23 cellular contexts compared by ENCODE assay signal in the genomic region with DNA sequence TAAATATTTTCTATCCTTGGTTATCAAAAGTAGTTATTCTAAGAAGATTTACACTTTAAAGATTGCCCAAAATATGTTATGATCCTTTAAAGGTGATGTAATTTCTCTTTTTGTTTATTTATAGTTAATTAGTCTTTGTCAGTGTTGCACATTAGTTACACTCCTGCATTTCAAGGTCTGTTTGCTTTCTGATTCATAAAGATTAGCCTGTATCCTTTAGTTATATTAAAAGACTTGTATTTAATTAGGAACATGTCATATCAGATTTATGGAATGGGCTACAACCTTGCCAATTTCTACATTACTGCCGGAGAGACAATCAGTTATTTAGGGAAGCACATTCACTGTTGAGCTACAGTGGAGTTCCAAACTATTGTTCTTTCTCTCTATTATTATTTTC. TPM values are rescaled to one million over a fixed set of nuclear protein-coding genes. Genes with fewer than 3 reads are reported as not detected.
"Had no signal": no experiment of that assay in that cellular context is flagged by ENCODE, and none has a peak within 500 bp of the region (broad histone marks: within the 10 kb centered on the region; RNA-seq: fewer than 3 reads in every experiment).

No MANE protein-coding gene starts in this region.

- H3K4me1 ChIP-seq: esophagus squamous epithelium, heart right ventricle, tibial artery had no signal

- H3K9me3 ChIP-seq: esophagus squamous epithelium, heart right ventricle, mucosa of descending colon, tibial artery had no signal

- H3K27me3 ChIP-seq: cardiac muscle cell, esophagus squamous epithelium, heart right ventricle, tibial artery had no signal

- H3K4me1 Mint-ChIP-seq: activated CD4-positive, alpha-beta T cell treated with anti-CD3 and anti-CD28 coated beads for 36 hours; memory B cell; naive B cell; neural crest cell had no signal

- H3K4me3 ChIP-seq: cardiac muscle cell, esophagus squamous epithelium, heart right ventricle, mucosa of descending colon, tibial artery had no signal

- H3K27ac ChIP-seq: cardiac muscle cell, esophagus squamous epithelium, heart right ventricle, tibial artery had no signal

- H3K4me3 Mint-ChIP-seq: activated CD4-positive, alpha-beta T cell treated with anti-CD3 and anti-CD28 coated beads for 36 hours; dendritic cell treated with granulocyte-macrophage colony-stimulating factor and Interleukin-4, amounts not matched to agents 40 ng/mL and 50 ng/mL, for 4 days; memory B cell; naive B cell; neural crest cell had no signal

- H3K9me3 Mint-ChIP-seq: activated naive CD4-positive, alpha-beta T cell treated with anti-CD3 and anti-CD28 coated beads, Interleukin-2, amount 50 U/mL, for 72 hours; dendritic cell treated with granulocyte-macrophage colony-stimulating factor and Interleukin-4, amounts not matched to agents 40 ng/mL and 50 ng/mL, for 4 days; memory B cell; naive B cell; neural crest cell had no signal

- ATAC-seq: activated CD4-positive, alpha-beta T cell treated with anti-CD3 and anti-CD28 coated beads for 36 hours; activated naive CD4-positive, alpha-beta T cell treated with anti-CD3 and anti-CD28 coated beads, Interleukin-2, amount 50 U/mL, for 72 hours; heart right ventricle; left ventricle myocardium superior; mucosa of descending colon had no signal

- H3K36me3 Mint-ChIP-seq: activated naive CD4-positive, alpha-beta T cell treated with anti-CD3 and anti-CD28 coated beads, Interleukin-2, amount 50 U/mL, for 72 hours; memory B cell; naive B cell had no signal

- DNase-seq: activated CD4-positive, alpha-beta T cell treated with anti-CD3 and anti-CD28 coated beads for 36 hours; activated CD4-positive, alpha-beta T cell treated with anti-CD3 and anti-CD28 coated beads, Interleukin-2, amount 50 U/mL, for 48 hours; activated gamma-delta T cell treated with Interleukin-2 at 50 U/mL for 16 hours; effector CD8-positive, alpha-beta T cell; esophagus squamous epithelium; heart right ventricle; kidney glomerular epithelial cell; left ventricle myocardium superior; mucosa of descending colon; naive B cell; stimulated activated CD4-positive, alpha-beta T cell treated with anti-CD3 and anti-CD28 coated beads, Interleukin-2, amount 100 ng/mL, for 24 hours; stimulated activated naive CD4-positive, alpha-beta T cell treated with Interleukin-2 at 50 U/mL for 16 hours; tibial artery had no signal

- H3K36me3 ChIP-seq: cardiac muscle cell, esophagus squamous epithelium, heart right ventricle, tibial artery had no signal

- H3K27me3 Mint-ChIP-seq: dendritic cell treated with granulocyte-macrophage colony-stimulating factor and Interleukin-4, amounts not matched to agents 40 ng/mL and 50 ng/mL, for 4 days; naive B cell; progenitor cell of endocrine pancreas had no signal

- H3K27ac Mint-ChIP-seq: activated CD4-positive, alpha-beta T cell treated with anti-CD3 and anti-CD28 coated beads for 36 hours; activated naive CD4-positive, alpha-beta T cell treated with anti-CD3 and anti-CD28 coated beads, Interleukin-2, amount 50 U/mL, for 72 hours; dendritic cell treated with granulocyte-macrophage colony-stimulating factor and Interleukin-4, amounts not matched to agents 40 ng/mL and 50 ng/mL, for 4 days; memory B cell; naive B cell; progenitor cell of endocrine pancreas had no signal

RNA-seq across cellular contexts. Expression of gene EPYC, which starts 3.5 kb away (rescaled TPM):
- total RNA-seq: activated CD4-positive, alpha-beta T cell treated with anti-CD3 and anti-CD28 coated beads for 36 hours; activated naive CD4-positive, alpha-beta T cell treated with anti-CD3 and anti-CD28 coated beads, Interleukin-2, amount 50 U/mL, for 72 hours; cardiac muscle cell; chondrocyte; esophagus squamous epithelium; heart right ventricle; left ventricle myocardium superior; mucosa of descending colon; neural crest cell; omental fat pad; progenitor cell of endocrine pancreas; subcutaneous adipose tissue had no signal

RNA-seq across cellular contexts. Expression of gene CCER1, which starts 46.3 kb away (rescaled TPM):
- total RNA-seq: activated CD4-positive, alpha-beta T cell treated with anti-CD3 and anti-CD28 coated beads for 36 hours; activated naive CD4-positive, alpha-beta T cell treated with anti-CD3 and anti-CD28 coated beads, Interleukin-2, amount 50 U/mL, for 72 hours; cardiac muscle cell; chondrocyte; esophagus squamous epithelium; heart right ventricle; left ventricle myocardium superior; mucosa of descending colon; neural crest cell; omental fat pad; progenitor cell of endocrine pancreas; subcutaneous adipose tissue; urinary bladder had no signal

RNA-seq across cellular contexts. Expression of gene KERA, which starts 56.5 kb away (rescaled TPM):
- total RNA-seq: activated CD4-positive, alpha-beta T cell treated with anti-CD3 and anti-CD28 coated beads for 36 hours; activated naive CD4-positive, alpha-beta T cell treated with anti-CD3 and anti-CD28 coated beads, Interleukin-2, amount 50 U/mL, for 72 hours; cardiac muscle cell; chondrocyte; esophagus squamous epithelium; left ventricle myocardium superior; neural crest cell; omental fat pad; progenitor cell of endocrine pancreas; subcutaneous adipose tissue had no signal
